Comparison of ENCODE assay signal across 6 cellular contexts in the genomic region with DNA sequence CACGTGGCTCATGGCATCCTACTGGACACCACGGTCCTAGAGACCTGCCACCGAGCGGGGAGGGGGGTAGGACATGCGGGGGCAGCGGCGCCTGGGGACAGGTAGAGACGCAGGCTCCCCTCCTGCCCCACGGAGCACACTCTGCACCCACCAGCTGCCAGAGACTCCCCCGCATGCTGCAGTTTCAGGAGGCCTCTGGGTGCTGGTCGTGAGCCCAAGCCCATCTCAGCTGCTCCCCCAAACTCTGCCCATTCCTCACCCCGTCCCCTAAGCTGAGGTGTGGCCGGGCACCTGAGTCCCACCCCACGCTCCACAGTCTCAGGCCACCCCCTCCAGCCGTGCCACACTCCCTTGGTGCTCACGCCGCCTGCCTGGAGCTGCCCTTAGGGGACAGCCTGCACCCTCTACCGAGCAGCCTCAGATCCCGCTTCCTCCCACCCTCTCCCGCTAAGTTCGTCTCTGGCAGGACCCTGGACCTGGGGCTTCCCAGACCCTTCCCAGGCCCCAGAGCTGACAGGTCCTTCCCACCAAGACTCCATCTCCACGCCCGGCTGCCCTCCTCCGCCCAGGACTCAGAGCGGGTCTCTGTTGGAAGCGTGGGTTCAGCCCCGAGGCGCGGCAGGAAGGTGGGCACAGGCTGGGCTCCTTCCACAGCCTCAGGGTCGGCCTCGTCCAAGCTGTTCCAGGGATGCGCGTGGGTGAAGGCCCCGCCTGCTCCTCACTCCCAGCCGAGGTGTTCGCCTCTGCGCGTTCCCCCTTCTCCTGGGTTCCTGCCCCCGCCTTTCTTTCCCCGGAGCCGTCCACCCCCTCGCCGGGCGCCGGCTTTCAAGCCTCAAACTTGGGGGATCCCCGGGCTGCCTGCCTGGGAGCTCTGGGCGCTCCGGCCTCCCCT. TPM values are rescaled to one million over a fixed set of nuclear protein-coding genes. Genes with fewer than 3 reads are reported as not detected.
DNase-seq lines count a peak whose midpoint lies in the region; ATAC-seq, FAIRE-seq and TF ChIP-seq lines count a peak whose summit lies in the region.

No MANE protein-coding gene starts in this region.

- TF ChIP-seq POLR2A in right lobe of liver (IDR thresholded peaks at IDR 0.05), result no peak

- H3K27me3 Mint-ChIP-seq in CD14-positive monocyte (ENCODE audit: low read depth in 3 of 3), result peaks cover 23 to 31% (median 28%) of the 10 kb centered on the region in 3 donors
- peaks cover 4% of the 10 kb centered on the region for H3K27me3 Mint-ChIP-seq in activated CD8-positive, alpha-beta T cell treated with anti-CD3 and anti-CD28 coated beads for 36 hours

- no peak for FAIRE-seq in HTR-8/SVneo (lab: Jason Lieb, UNC)

- WGBS in right lobe of liver (ENCODE audit: insufficient coverage, low coverage, low lambda C conversion rate, missing lambda C conversion rate), result 77% methylated on average over 10 of the region's 48 CpGs

- no peak overlapping the region for H3K27ac Mint-ChIP-seq in CD14-positive monocyte
- H3K27ac Mint-ChIP-seq in activated CD8-positive, alpha-beta T cell treated with anti-CD3 and anti-CD28 coated beads for 36 hours, result no peak overlapping the region

- H3K9me3 Mint-ChIP-seq in CD14-positive monocyte, result peaks cover 9 to 36% (median 27%) of the 10 kb centered on the region in 7 donors
- peaks cover 13% of the 10 kb centered on the region for H3K9me3 Mint-ChIP-seq in activated CD8-positive, alpha-beta T cell treated with anti-CD3 and anti-CD28 coated beads for 36 hours

- DNase-seq in CD14-positive monocyte (ENCODE audit: low spot score) (no peak), right lobe of liver (no peak), HTR-8/SVneo (ENCODE audit: insufficient read length, low spot score) (no peak), NCI-H345 treated with DMSO at 0.1 percent for 48 hours (lab: John Stamatoyannopoulos, UW; ENCODE audit: unreplicated experiment) (no peak)
- DNase-seq in activated CD8-positive, alpha-beta T cell treated with anti-CD3 and anti-CD28 coated beads for 36 hours, result peak; percentile 51

- H3K4me1 ChIP-seq in right lobe of liver, result peaks cover 0 to 5% (median 0%) of the 10 kb centered on the region in 4 donors

- no peaks in the 10 kb centered on the region for H3K36me3 ChIP-seq in right lobe of liver

- H3K4me1 Mint-ChIP-seq in CD14-positive monocyte, result peaks cover 9% of the 10 kb centered on the region
- peaks cover 17% of the 10 kb centered on the region for H3K4me1 Mint-ChIP-seq in activated CD8-positive, alpha-beta T cell treated with anti-CD3 and anti-CD28 coated beads for 36 hours (ENCODE audit: low read depth)

- CTCF ChIA-PET in activated CD8-positive, alpha-beta T cell treated with anti-CD3 and anti-CD28 coated beads for 36 hours (lab: Charles Lee), result interaction anchor here (1.2 to 1.3 kb wide), 2 partner anchors 9 to 28 kb away, joined by 3 read pairs; no protein-coding TSS in a partner anchor

- H3K4me3 Mint-ChIP-seq in CD14-positive monocyte, result peak overlapping the region; percentile 55 to 78
- peak overlapping the region; percentile 60 for H3K4me3 Mint-ChIP-seq in activated CD8-positive, alpha-beta T cell treated with anti-CD3 and anti-CD28 coated beads for 36 hours

- TF ChIP-seq CTCF in CD14-positive monocyte (IDR thresholded peaks at IDR 0.05), result no peak
- no peak for TF ChIP-seq CTCF in activated CD8-positive, alpha-beta T cell treated with anti-CD3 and anti-CD28 coated beads for 36 hours (IDR thresholded peaks at IDR 0.05)
- no peak for TF ChIP-seq CTCF in right lobe of liver (IDR thresholded peaks at IDR 0.05)

- no peak overlapping the region for H3K27ac ChIP-seq in right lobe of liver

- H3K36me3 Mint-ChIP-seq in CD14-positive monocyte, result peaks cover 0 to 6% of the 10 kb centered on the region in 2 donors
- H3K36me3 Mint-ChIP-seq in activated CD8-positive, alpha-beta T cell treated with anti-CD3 and anti-CD28 coated beads for 36 hours (ENCODE audit: low read depth), result peaks cover 16% of the 10 kb centered on the region

- ATAC-seq in activated CD8-positive, alpha-beta T cell treated with anti-CD3 and anti-CD28 coated beads for 36 hours, result no peak
- ATAC-seq in right lobe of liver (no peak), HG03159 (IDR thresholded peaks at IDR 0.05; ENCODE audit: unreplicated experiment) (no peak)

- intact Hi-C loops in CD14-positive monocyte (cut with micrococcal nuclease), result loop anchor here in 1 of 2 donors (5.0 to 10.0 kb wide), 3 partner anchors 50 to 242 kb away; a partner anchor contains a TSS
- intact Hi-C loops in activated CD8-positive, alpha-beta T cell treated with anti-CD3 and anti-CD28 coated beads for 36 hours (cut with micrococcal nuclease), result no loop called here
- intact Hi-C loops in right lobe of liver (cut with DNase I), result no loop called here

- no peaks in the 10 kb centered on the region for H3K9me3 ChIP-seq in right lobe of liver

- POLR2A ChIA-PET in activated CD8-positive, alpha-beta T cell treated with anti-CD3 and anti-CD28 coated beads for 36 hours (lab: Charles Lee), result interaction anchor here (0.8 to 1.7 kb wide), 3 partner anchors 15 to 30 kb away, joined by 3 to 4 read pairs (median 4); a partner anchor contains a TSS

- H3K4me3 ChIP-seq in right lobe of liver, result peak overlapping the region; percentile 67 to 80 (median 71)

- no peaks in the 10 kb centered on the region for H3K27me3 ChIP-seq in right lobe of liver

RNA-seq across cellular contexts. Expression of a gene that starts 1.3 kb away (rescaled TPM):
- polyA plus RNA-seq in CD14-positive monocyte, result under 1 TPM; 0.75 to 0.95 TPM
- total RNA-seq in activated CD8-positive, alpha-beta T cell treated with anti-CD3 and anti-CD28 coated beads for 36 hours, result 1 to 10 TPM; 1.6 to 3.4 TPM
- 10 to 100 TPM in 3 of 6 experiments, 1 to 10 TPM in 3; 3.7 to 12.5 (median 9.3) TPM for total RNA-seq in right lobe of liver

RNA-seq across cellular contexts. Expression of a gene that starts 19.3 kb away (rescaled TPM):
- 10 to 100 TPM; 16.5 to 23.2 TPM for polyA plus RNA-seq in CD14-positive monocyte
- total RNA-seq in activated CD8-positive, alpha-beta T cell treated with anti-CD3 and anti-CD28 coated beads for 36 hours, result 10 to 100 TPM; 28.3 to 32.8 TPM
- total RNA-seq in right lobe of liver, result 10 to 100 TPM in 4 of 6 experiments, 1 to 10 TPM in 2; 7.6 to 24.8 (median 14.3) TPM

RNA-seq across cellular contexts. Expression of a gene that starts 38.3 kb away (rescaled TPM):
- polyA plus RNA-seq in CD14-positive monocyte, result not detected
- 1 to 10 TPM in 1 of 2 experiments, under 1 TPM in 1; 0.96 to 1.2 TPM for total RNA-seq in activated CD8-positive, alpha-beta T cell treated with anti-CD3 and anti-CD28 coated beads for 36 hours
- total RNA-seq in right lobe of liver, result 10 to 100 TPM; 29.6 to 61.6 (median 45.5) TPM

RNA-seq across cellular contexts. Expression of a gene that starts 48.9 kb away (rescaled TPM):
- 10 to 100 TPM; 42.6 to 60.3 TPM for polyA plus RNA-seq in CD14-positive monocyte
- 100 to 1,000 TPM; 127 to 132 TPM for total RNA-seq in activated CD8-positive, alpha-beta T cell treated with anti-CD3 and anti-CD28 coated beads for 36 hours
- total RNA-seq in right lobe of liver, result 10 to 100 TPM; 27.7 to 40.7 (median 31.6) TPM

RNA-seq across cellular contexts. Expression of a gene that starts 54.7 kb away (rescaled TPM):
- 10 to 100 TPM; 54.7 to 74.0 TPM for polyA plus RNA-seq in CD14-positive monocyte
- 10 to 100 TPM; 77.8 to 85.8 TPM for total RNA-seq in activated CD8-positive, alpha-beta T cell treated with anti-CD3 and anti-CD28 coated beads for 36 hours
- total RNA-seq in right lobe of liver, result 10 to 100 TPM; 28.0 to 55.7 (median 41.3) TPM

Comparison
In these comparisons a context has a peak if more than half of its experiments do, and no peak if none do; other contexts are left out.
1. RNA of a gene that starts 38.3 kb away (total RNA-seq): 29.6 to 61.6 TPM in right lobe of liver; 0.96 to 1.2 TPM in activated CD8-positive, alpha-beta T cell treated with anti-CD3 and anti-CD28 coated beads for 36 hours; every median in the first group is over 10 times any median in the second.